Comparison of ENCODE assay signal across 12 cellular contexts in genomic region chr4:15755781-15756180, GRCh38. TPM values are rescaled to one million over a fixed set of nuclear protein-coding genes. Genes with fewer than 3 reads are reported as not detected.
A peak's percentile ranks its signal among the peaks of the same experiment; 100 is the strongest.
DNase-seq lines count a peak whose midpoint lies in the region; ATAC-seq and TF ChIP-seq lines count a peak whose summit lies in the region.
"Had no signal": no experiment of that assay in that cellular context is flagged by ENCODE, and none has a peak within 500 bp of the region (broad histone marks: within the 10 kb centered on the region; RNA-seq: fewer than 3 reads in every experiment).

No MANE protein-coding gene starts in this region.

- H3K36me3 Mint-ChIP-seq in HFFc6 (ENCODE audit: low read depth) = no peaks in the 10 kb centered on the region
- H3K36me3 Mint-ChIP-seq: type B pancreatic cell had no signal

- in situ Hi-C loops in ACHN (cut with HindIII; ENCODE audit: low pct_ligation_motif_present, low pct_unique_long_range_greater_than_20kb, low sequenced_read_pairs) = no loop called here

- H3K4me3 Mint-ChIP-seq in HFFc6 = no peak overlapping the region
- H3K4me3 Mint-ChIP-seq: type B pancreatic cell had no signal

- TF ChIP-seq CTCF in choroid plexus epithelial cell (conservative IDR thresholded peaks at IDR 0.05; ENCODE audit: low read depth, low read length) (no peak), HFFc6 (IDR thresholded peaks at IDR 0.05) (no peak)

- DNase-seq in choroid plexus epithelial cell (ENCODE audit: low read depth) (peak; percentile 42), CD1c-positive myeloid dendritic cell (ENCODE audit: extremely low spot score) (no peak), HFFc6 (no peak), DMS 273 (lab: John Stamatoyannopoulos, UW; ENCODE audit: unreplicated experiment) (no peak), ACHN (no peak)
- DNase-seq: midbrain, NCI-H1105 treated with DMSO at 0.1 percent for 48 hours, SHP77 had no signal

- peaks cover 36% of the 10 kb centered on the region for H3K4me1 Mint-ChIP-seq in HFFc6 (ENCODE audit: low read depth)

- peaks cover 23% of the 10 kb centered on the region for H3K27me3 Mint-ChIP-seq in HFFc6 (ENCODE audit: insufficient read depth)
- H3K27me3 Mint-ChIP-seq: type B pancreatic cell had no signal

- no peak overlapping the region for H3K4me3 ChIP-seq in choroid plexus epithelial cell (ENCODE audit: low read depth, low read length)

- no peaks in the 10 kb centered on the region for H3K9me3 Mint-ChIP-seq in HFFc6
- H3K9me3 Mint-ChIP-seq: type B pancreatic cell had no signal

- ATAC-seq in GM18520 (IDR thresholded peaks at IDR 0.05; ENCODE audit: unreplicated experiment) = peak; percentile 1
- peak; percentile 21 for ATAC-seq in GM21528 (IDR thresholded peaks at IDR 0.05; ENCODE audit: low FRiP score, unreplicated experiment)
- ATAC-seq in HG03520 (IDR thresholded peaks at IDR 0.05; ENCODE audit: unreplicated experiment) = peak; percentile 7

- no peak overlapping the region for H3K27ac Mint-ChIP-seq in HFFc6
- H3K27ac Mint-ChIP-seq: type B pancreatic cell had no signal

RNA-seq across cellular contexts. Expression of gene CD38, which starts 22.3 kb away (rescaled TPM):
- total RNA-seq in HFFc6 (2021; fragmentation: NEBNext Ultra II Directional; extraction: Animal tissue kit (Norgen Biotek cat#: 25700)) = under 1 TPM in 3 of 6 experiments, not detected in 3; 0.07 to 0.15 (median 0.07) TPM

RNA-seq across cellular contexts. Expression of gene BST1, which starts 52.9 kb away (rescaled TPM):
- 1 to 10 TPM; 2.4 to 4.2 (median 2.8) TPM for total RNA-seq in HFFc6 (2021; fragmentation: NEBNext Ultra II Directional; extraction: Animal tissue kit (Norgen Biotek cat#: 25700))
